Comparison of ENCODE assay signal across 15 cellular contexts in genomic region chr12:116196752-116197718, GRCh38.
DNase-seq lines count a peak whose midpoint lies in the region; ATAC-seq and TF ChIP-seq lines count a peak whose summit lies in the region.
"Had no signal": no experiment of that assay in that cellular context is flagged by ENCODE, and none has a peak within 500 bp of the region (broad histone marks: within the 10 kb centered on the region; RNA-seq: fewer than 3 reads in every experiment).

No MANE protein-coding gene starts in this region.

- intact Hi-C loops in transverse colon (cut with DNase I; ENCODE audit: low total_unique reads): no loop called here

- WGBS in transverse colon (ENCODE audit: low coverage in 1 of 2), 2 donors: 69 to 81% methylated on average over 5 to 14 of the region's 14 CpGs

- no peak for TF ChIP-seq EP300 in transverse colon (IDR thresholded peaks at IDR 0.05; ENCODE audit: low read depth)

- peak; percentile 62 to 80 for DNase-seq in cardiac muscle cell (ENCODE audit: low read depth in 1 of 2, low spot score in 1 of 2)
- no peak for DNase-seq in right atrium auricular region (ENCODE audit: low spot score)
- DNase-seq in iris pigment epithelial cell (ENCODE audit: low read depth): peak; percentile 27
- peak; percentile 38 for DNase-seq in superior temporal gyrus (ENCODE audit: extremely low spot score)
- DNase-seq in transverse colon: no peak
- DNase-seq in COLO668 (lab: John Stamatoyannopoulos, UW; ENCODE audit: unreplicated experiment): no peak
- DNase-seq: ACHN; DND-41; effector CD8-positive, alpha-beta T cell; GOT3; lower lobe of right lung; WERI-Rb-1 had no signal

- H3K27me3 ChIP-seq in cardiac muscle cell: no peaks in the 10 kb centered on the region
- H3K27me3 ChIP-seq in right atrium auricular region: no peaks in the 10 kb centered on the region
- no peaks in the 10 kb centered on the region for H3K27me3 ChIP-seq in transverse colon

- no peak overlapping the region for H3K4me3 ChIP-seq in cardiac muscle cell
- H3K4me3 ChIP-seq in right atrium auricular region: no peak overlapping the region
- no peak overlapping the region for H3K4me3 ChIP-seq in transverse colon
- H3K4me3 ChIP-seq: lower lobe of right lung had no signal

- H3K4me1 ChIP-seq in cardiac muscle cell (ENCODE audit: low read depth) (peaks cover 64% of the 10 kb centered on the region), right atrium auricular region (peaks cover 0 to 48% of the 10 kb centered on the region in 2 donors), transverse colon (peaks cover 10 to 77% (median 36%) of the 10 kb centered on the region in 4 donors)

- ATAC-seq in HG03159 (IDR thresholded peaks at IDR 0.05; ENCODE audit: unreplicated experiment): no peak
- ATAC-seq: lower lobe of right lung had no signal

- TF ChIP-seq CTCF in cardiac muscle cell (IDR thresholded peaks at IDR 0.05; ENCODE audit: low read depth, low read length): no peak
- no peak for TF ChIP-seq CTCF in right atrium auricular region (IDR thresholded peaks at IDR 0.05)
- TF ChIP-seq CTCF in VCaP (conservative IDR thresholded peaks at IDR 0.05): no peak
- no peak for TF ChIP-seq CTCF in transverse colon (IDR thresholded peaks at IDR 0.05)

- no peaks in the 10 kb centered on the region for H3K36me3 ChIP-seq in cardiac muscle cell
- no peaks in the 10 kb centered on the region for H3K36me3 ChIP-seq in right atrium auricular region
- H3K36me3 ChIP-seq in transverse colon: no peaks in the 10 kb centered on the region
- H3K36me3 ChIP-seq: lower lobe of right lung, WERI-Rb-1 had no signal

- in situ Hi-C loops in transverse colon (cut with MboI; ENCODE audit: low pct_ligation_motif_present in 1 of 4, low pct_unique_long_range_greater_than_20kb in 1 of 4, low sequenced_read_pairs in 3 of 4): no loop called here

- no peak for TF ChIP-seq POLR2A in transverse colon (IDR thresholded peaks at IDR 0.05)

- H3K9me3 ChIP-seq in cardiac muscle cell (ENCODE audit: low read depth) (no peaks in the 10 kb centered on the region), right atrium auricular region (no peaks in the 10 kb centered on the region), transverse colon (no peaks in the 10 kb centered on the region)
- H3K9me3 ChIP-seq: lower lobe of right lung had no signal

- H3K27ac ChIP-seq in cardiac muscle cell: peak overlapping the region; percentile 47
- H3K27ac ChIP-seq in right atrium auricular region: no peak overlapping the region
- H3K27ac ChIP-seq in VCaP: peak overlapping the region; percentile 11; the same call in 1 of the 2 replicates
- no peak overlapping the region for H3K27ac ChIP-seq in transverse colon
- H3K27ac ChIP-seq: lower lobe of right lung, parathyroid adenoma, WERI-Rb-1 had no signal

Comparison
In these comparisons a context has a peak if more than half of its experiments do, and no peak if none do; other contexts are left out.
1. DNase-seq: peak in cardiac muscle cell (2 of 2), iris pigment epithelial cell (single experiment) and superior temporal gyrus (single experiment); none in right atrium auricular region (single experiment), transverse colon (single experiment) and COLO668 (single experiment).
2. H3K27ac ChIP-seq: peak in cardiac muscle cell (single experiment) and VCaP (single experiment); none in right atrium auricular region (0 of 2) and transverse colon (0 of 4).